1 cellular context compared by ENCODE assay signal in the genomic region with DNA sequence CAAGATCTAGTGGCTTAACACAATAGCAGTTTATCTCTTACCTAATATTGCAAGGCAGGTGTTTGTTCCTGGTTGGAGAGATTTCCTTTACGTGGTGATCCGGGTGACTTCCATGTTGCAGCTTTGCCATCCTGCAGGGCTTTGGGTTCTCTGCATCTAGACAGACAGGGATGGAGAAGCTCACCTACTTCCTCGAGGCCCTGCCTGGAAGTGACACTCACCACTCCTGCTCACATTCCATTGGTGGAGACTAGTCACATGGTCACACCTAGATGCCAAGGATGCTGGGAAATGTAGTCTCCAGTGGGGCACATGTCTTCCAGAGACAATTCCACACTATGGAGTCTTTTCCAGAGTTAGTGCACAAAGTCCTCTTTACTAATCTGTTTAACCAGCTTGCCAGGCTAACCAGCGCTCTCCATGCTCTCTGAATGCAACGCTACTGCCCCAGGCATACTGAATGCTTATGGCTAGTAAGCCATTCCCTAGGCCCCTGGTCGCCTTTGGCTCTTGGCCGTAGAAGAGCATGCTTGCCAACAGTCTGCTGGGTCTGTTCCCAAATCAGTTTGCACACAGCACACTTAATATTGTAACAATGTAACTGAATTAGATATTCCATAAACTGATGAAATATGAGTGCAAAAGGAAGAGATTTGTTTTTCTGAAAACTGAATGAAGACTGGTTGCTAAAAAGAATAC.
TF ChIP-seq lines count a peak whose summit lies in the region.

No MANE protein-coding gene starts in this region.

TF ChIP-seq in HCT116, 20 proteins besides CTCF, POLR2A, EP300 and RAD21 (continued from another document):
- TF ChIP-seq, protein P1, sequence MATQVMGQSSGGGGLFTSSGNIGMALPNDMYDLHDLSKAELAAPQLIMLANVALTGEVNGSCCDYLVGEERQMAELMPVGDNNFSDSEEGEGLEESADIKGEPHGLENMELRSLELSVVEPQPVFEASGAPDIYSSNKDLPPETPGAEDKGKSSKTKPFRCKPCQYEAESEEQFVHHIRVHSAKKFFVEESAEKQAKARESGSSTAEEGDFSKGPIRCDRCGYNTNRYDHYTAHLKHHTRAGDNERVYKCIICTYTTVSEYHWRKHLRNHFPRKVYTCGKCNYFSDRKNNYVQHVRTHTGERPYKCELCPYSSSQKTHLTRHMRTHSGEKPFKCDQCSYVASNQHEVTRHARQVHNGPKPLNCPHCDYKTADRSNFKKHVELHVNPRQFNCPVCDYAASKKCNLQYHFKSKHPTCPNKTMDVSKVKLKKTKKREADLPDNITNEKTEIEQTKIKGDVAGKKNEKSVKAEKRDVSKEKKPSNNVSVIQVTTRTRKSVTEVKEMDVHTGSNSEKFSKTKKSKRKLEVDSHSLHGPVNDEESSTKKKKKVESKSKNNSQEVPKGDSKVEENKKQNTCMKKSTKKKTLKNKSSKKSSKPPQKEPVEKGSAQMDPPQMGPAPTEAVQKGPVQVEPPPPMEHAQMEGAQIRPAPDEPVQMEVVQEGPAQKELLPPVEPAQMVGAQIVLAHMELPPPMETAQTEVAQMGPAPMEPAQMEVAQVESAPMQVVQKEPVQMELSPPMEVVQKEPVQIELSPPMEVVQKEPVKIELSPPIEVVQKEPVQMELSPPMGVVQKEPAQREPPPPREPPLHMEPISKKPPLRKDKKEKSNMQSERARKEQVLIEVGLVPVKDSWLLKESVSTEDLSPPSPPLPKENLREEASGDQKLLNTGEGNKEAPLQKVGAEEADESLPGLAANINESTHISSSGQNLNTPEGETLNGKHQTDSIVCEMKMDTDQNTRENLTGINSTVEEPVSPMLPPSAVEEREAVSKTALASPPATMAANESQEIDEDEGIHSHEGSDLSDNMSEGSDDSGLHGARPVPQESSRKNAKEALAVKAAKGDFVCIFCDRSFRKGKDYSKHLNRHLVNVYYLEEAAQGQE (IDR thresholded peaks at IDR 0.05; ENCODE audit: low read depth), result no peak
- TF ChIP-seq TCF7L2 (IDR thresholded peaks at IDR 0.05; ENCODE audit: borderline replicate concordance, extremely low read depth, insufficient read depth, insufficient read length) (no peak), EZH2 (IDR thresholded peaks at IDR 0.05) (no peak), CEBPB (IDR thresholded peaks at IDR 0.05; ENCODE audit: low read depth) (no peak), EZH2phosphoT487 (IDR thresholded peaks at IDR 0.05; ENCODE audit: borderline replicate concordance) (no peak), CBX3 (IDR thresholded peaks at IDR 0.05; ENCODE audit: low read depth) (no peak)
- TF ChIP-seq, protein P2, sequence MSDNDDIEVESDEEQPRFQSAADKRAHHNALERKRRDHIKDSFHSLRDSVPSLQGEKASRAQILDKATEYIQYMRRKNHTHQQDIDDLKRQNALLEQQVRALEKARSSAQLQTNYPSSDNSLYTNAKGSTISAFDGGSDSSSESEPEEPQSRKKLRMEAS (IDR thresholded peaks at IDR 0.05), result peak; percentile 72
